ENCODE assay signal across 8 cellular contexts in genomic region chr17:5437721-5438317, GRCh38. TPM values are rescaled to one million over a fixed set of nuclear protein-coding genes. Genes with fewer than 3 reads are reported as not detected.
A peak's percentile ranks its signal among the peaks of the same experiment; 100 is the strongest.
DNase-seq lines count a peak whose midpoint lies in the region; ATAC-seq and TF ChIP-seq lines count a peak whose summit lies in the region.

No MANE protein-coding gene starts in this region.

- no peak for TF ChIP-seq CTCF in upper lobe of left lung (IDR thresholded peaks at IDR 0.05)

- H3K4me3 Mint-ChIP-seq in activated naive CD4-positive, alpha-beta T cell treated with anti-CD3 and anti-CD28 coated beads, Interleukin-2, amount 50 U/mL, for 24 hours: peak overlapping the region; percentile 94

- H3K27me3 ChIP-seq in upper lobe of left lung: no peaks in the 10 kb centered on the region

- DNase-seq in activated naive CD4-positive, alpha-beta T cell (lab: John Stamatoyannopoulos, UW): no peak
- DNase-seq in amniotic epithelial cell (ENCODE audit: low read depth) (peak; percentile 60), kidney tubule cell (ENCODE audit: low spot score) (peak; percentile 38), upper lobe of left lung (no peak), SHP77 treated with DMSO at 0.1 percent for 48 hours (lab: John Stamatoyannopoulos, UW) (no peak)
- DNase-seq in stimulated activated CD4-positive, alpha-beta T cell treated with anti-CD3 and anti-CD28 coated beads, Interleukin-4, amount 100 ng/mL, for 24 hours: no peak

- no peaks in the 10 kb centered on the region for H3K9me3 Mint-ChIP-seq in activated naive CD4-positive, alpha-beta T cell treated with anti-CD3 and anti-CD28 coated beads, Interleukin-2, amount 50 U/mL, for 24 hours

- peaks cover 40% of the 10 kb centered on the region for H3K4me1 Mint-ChIP-seq in activated naive CD4-positive, alpha-beta T cell treated with anti-CD3 and anti-CD28 coated beads, Interleukin-2, amount 50 U/mL, for 24 hours

- H3K27ac Mint-ChIP-seq in activated naive CD4-positive, alpha-beta T cell treated with anti-CD3 and anti-CD28 coated beads, Interleukin-2, amount 50 U/mL, for 24 hours: peak overlapping the region; percentile 93

- no peak for TF ChIP-seq EP300 in upper lobe of left lung (IDR thresholded peaks at IDR 0.05)

- ATAC-seq in upper lobe of left lung (ENCODE audit: low FRiP score in 2 of 2): no peak
- ATAC-seq in HG03342 (IDR thresholded peaks at IDR 0.05; ENCODE audit: unreplicated experiment): no peak

- no peaks in the 10 kb centered on the region for H3K27me3 Mint-ChIP-seq in activated naive CD4-positive, alpha-beta T cell treated with anti-CD3 and anti-CD28 coated beads, Interleukin-2, amount 50 U/mL, for 24 hours

- H3K36me3 ChIP-seq in upper lobe of left lung: peaks cover 18 to 48% (median 24%) of the 10 kb centered on the region in 4 donors

- H3K4me1 ChIP-seq in upper lobe of left lung: peaks cover 12 to 23% (median 17%) of the 10 kb centered on the region in 4 donors

- peak overlapping the region in 3 of 4 donors; percentile 79 to 92 (median 88) for H3K4me3 ChIP-seq in upper lobe of left lung

- no peaks in the 10 kb centered on the region for H3K9me3 ChIP-seq in upper lobe of left lung

- TF ChIP-seq POLR2A in upper lobe of left lung (IDR thresholded peaks at IDR 0.05): no peak

- peak overlapping the region in 3 of 4 donors; percentile 74 to 92 (median 83) for H3K27ac ChIP-seq in upper lobe of left lung

- 67 to 74% methylated on average over 5 of the region's 5 CpGs for WGBS in upper lobe of left lung, 2 donors

- H3K36me3 Mint-ChIP-seq in activated naive CD4-positive, alpha-beta T cell treated with anti-CD3 and anti-CD28 coated beads, Interleukin-2, amount 50 U/mL, for 24 hours: peaks cover 16% of the 10 kb centered on the region

RNA-seq across cellular contexts. Expression of gene C1QBP, which starts 1.1 kb away (rescaled TPM):
- total RNA-seq in upper lobe of left lung: 100 to 1,000 TPM in 1 of 6 donors, 10 to 100 TPM in 5; 22.0 to 115 (median 73.5) TPM

RNA-seq across cellular contexts. Expression of gene RPAIN, which starts 17.8 kb away (rescaled TPM):
- 10 to 100 TPM; 32.2 to 78.6 (median 47.1) TPM for total RNA-seq in upper lobe of left lung

RNA-seq across cellular contexts. Expression of gene NUP88, which starts 18.4 kb away (rescaled TPM):
- total RNA-seq in upper lobe of left lung: 10 to 100 TPM; 40.4 to 91.4 (median 49.8) TPM

RNA-seq across cellular contexts. Expression of gene DHX33, which starts 31.0 kb away (rescaled TPM):
- total RNA-seq in upper lobe of left lung: 10 to 100 TPM in 4 of 6 donors, 1 to 10 TPM in 2; 5.1 to 11.5 (median 10.4) TPM

RNA-seq across cellular contexts. Expression of gene DERL2, which starts 48.2 kb away (rescaled TPM):
- total RNA-seq in upper lobe of left lung: 10 to 100 TPM in 5 of 6 donors, 1 to 10 TPM in 1; 6.3 to 60.5 (median 30.8) TPM

Comparison
In these comparisons a context has a peak if more than half of its experiments do, and no peak if none do; other contexts are left out.
1. DNase-seq: peak in amniotic epithelial cell (single experiment) and kidney tubule cell (single experiment); none in activated naive CD4-positive, alpha-beta T cell (0 of 4), upper lobe of left lung (0 of 2), SHP77 treated with DMSO at 0.1 percent for 48 hours (single experiment) and stimulated activated CD4-positive, alpha-beta T cell treated with anti-CD3 and anti-CD28 coated beads, Interleukin-4, amount 100 ng/mL, for 24 hours (single experiment).